ENCODE assay signal across 8 cellular contexts in genomic region chr6:17705428-17705777, GRCh38. TPM values are rescaled to one million over a fixed set of nuclear protein-coding genes. Genes with fewer than 3 reads are reported as not detected.
DNase-seq lines count a peak whose midpoint lies in the region; ATAC-seq and TF ChIP-seq lines count a peak whose summit lies in the region.

No MANE protein-coding gene starts in this region.

- DNase-seq in CD4-positive, CD25-positive, alpha-beta regulatory T cell: no peak
- DNase-seq in GM20000 (ENCODE audit: low spot score): peak; percentile 48
- DNase-seq in NCI-H2029 (lab: John Stamatoyannopoulos, UW): peak; percentile 54
- peak; percentile 75 for DNase-seq in astrocyte of the spinal cord (ENCODE audit: low read depth, low spot score)
- no peak for DNase-seq in spleen
- DNase-seq in putamen (ENCODE audit: low spot score): no peak
- no peak for DNase-seq in activated CD4-positive, CD25-positive, alpha-beta regulatory T cell (lab: John Stamatoyannopoulos, UW)

- peak overlapping the region; percentile 98 for H3K9ac ChIP-seq in iPS-20b (ENCODE audit: low read depth, low read length)

- peaks cover 0 to 2% (median 0%) of the 10 kb centered on the region in 7 donors for H3K9me3 Mint-ChIP-seq in CD4-positive, CD25-positive, alpha-beta regulatory T cell

- peak overlapping the region; percentile 92 to 96 (median 95) for H3K4me3 Mint-ChIP-seq in CD4-positive, CD25-positive, alpha-beta regulatory T cell

- H3K27ac ChIP-seq in CD4-positive, CD25-positive, alpha-beta regulatory T cell (ENCODE audit: insufficient read depth, low read length, poor library complexity, severe bottlenecking): peak overlapping the region; percentile 99
- peak overlapping the region; percentile 93 for H3K27ac ChIP-seq in iPS-20b (ENCODE audit: low read length)
- H3K27ac ChIP-seq in spleen: peak overlapping the region; percentile 90 to 100 (median 100)

- H3K4me1 Mint-ChIP-seq in CD4-positive, CD25-positive, alpha-beta regulatory T cell: peaks cover 15 to 62% (median 41%) of the 10 kb centered on the region in 4 donors

- ATAC-seq in CD4-positive, CD25-positive, alpha-beta regulatory T cell (ENCODE audit: low read depth in 2 of 2): no peak

- no peak for TF ChIP-seq POLR2A in spleen (IDR thresholded peaks at IDR 0.05)

- no peaks in the 10 kb centered on the region for H3K27me3 ChIP-seq in CD4-positive, CD25-positive, alpha-beta regulatory T cell (ENCODE audit: control insufficient read depth, insufficient read depth, low read length)
- no peaks in the 10 kb centered on the region for H3K27me3 ChIP-seq in iPS-20b (ENCODE audit: insufficient read depth, low read length)
- H3K27me3 ChIP-seq in spleen (replicated peaks in 1 of 7): no peaks in the 10 kb centered on the region

- H3K36me3 Mint-ChIP-seq in CD4-positive, CD25-positive, alpha-beta regulatory T cell: no peaks in the 10 kb centered on the region

- no peaks in the 10 kb centered on the region for H3K9me3 ChIP-seq in CD4-positive, CD25-positive, alpha-beta regulatory T cell (ENCODE audit: control insufficient read depth in 2 of 2, low read length in 2 of 2)
- H3K9me3 ChIP-seq in iPS-20b (ENCODE audit: insufficient read depth, low read depth, low read length): no peaks in the 10 kb centered on the region
- H3K9me3 ChIP-seq in spleen: no peaks in the 10 kb centered on the region

- 0 to 1% (median 0%) methylated on average over 10 of the region's 10 CpGs for WGBS in spleen, 5 donors

- peak overlapping the region; percentile 93 for H3K4me3 ChIP-seq in CD4-positive, CD25-positive, alpha-beta regulatory T cell (ENCODE audit: low read depth, low read length)
- H3K4me3 ChIP-seq in astrocyte of the spinal cord (ENCODE audit: low read depth, low read length) (peak overlapping the region; percentile 86), iPS-20b (ENCODE audit: low read length) (peak overlapping the region; percentile 96), spleen (peak overlapping the region; percentile 76 to 99 (median 88))

- peak overlapping the region; percentile 91 to 93 (median 93) for H3K27ac Mint-ChIP-seq in CD4-positive, CD25-positive, alpha-beta regulatory T cell

- intact Hi-C loops in spleen (cut with DNase I; ENCODE audit: low total_unique reads): loop anchor here (10.0 kb wide), 1 partner anchor 101 kb away; the partner anchor contains the start of gene FAM8A1

- no peaks in the 10 kb centered on the region for H3K36me3 ChIP-seq in CD4-positive, CD25-positive, alpha-beta regulatory T cell (ENCODE audit: control insufficient read depth, insufficient read depth, low read length)
- H3K36me3 ChIP-seq in iPS-20b (ENCODE audit: insufficient read depth, low read depth, low read length) (no peaks in the 10 kb centered on the region), spleen (no peaks in the 10 kb centered on the region)

- H3K27me3 Mint-ChIP-seq in CD4-positive, CD25-positive, alpha-beta regulatory T cell: no peaks in the 10 kb centered on the region

- H3K4me1 ChIP-seq in CD4-positive, CD25-positive, alpha-beta regulatory T cell (ENCODE audit: control insufficient read depth, insufficient read depth, low read length, poor library complexity, severe bottlenecking): peaks cover 39% of the 10 kb centered on the region
- H3K4me1 ChIP-seq in iPS-20b (ENCODE audit: insufficient read depth, low read length): peaks cover 10% of the 10 kb centered on the region
- H3K4me1 ChIP-seq in spleen: peaks cover 27 to 66% (median 56%) of the 10 kb centered on the region in 6 donors

- in situ Hi-C loops in astrocyte of the spinal cord (cut with HindIII; ENCODE audit: low sequenced_read_pairs): no loop called here

- TF ChIP-seq CTCF in GM20000 (IDR thresholded peaks at IDR 0.05; ENCODE audit: extremely low read depth, missing control alignments) (no peak), astrocyte of the spinal cord (IDR thresholded peaks at IDR 0.05; ENCODE audit: low read depth, low read length) (no peak), spleen (IDR thresholded peaks at IDR 0.05 in 8 of 11, conservative IDR thresholded peaks at IDR 0.05 in 3 of 11) (no peak)

RNA-seq across cellular contexts. Expression of gene NUP153, which starts 1.3 kb away (rescaled TPM):
- 64.5 TPM for total RNA-seq in CD4-positive, CD25-positive, alpha-beta regulatory T cell
- polyA plus RNA-seq in CD4-positive, CD25-positive, alpha-beta regulatory T cell: 1 to 10 TPM; 4.2 to 4.9 (median 4.4) TPM
- 10 to 100 TPM; 42.5 to 51.5 (median 48.8) TPM for total RNA-seq in spleen
- 10 to 100 TPM in 2 of 3 donors, 1 to 10 TPM in 1; 8.9 to 11.7 (median 11.3) TPM for polyA plus RNA-seq in spleen

Comparison
In these comparisons a context has a peak if more than half of its experiments do, and no peak if none do; other contexts are left out.
1. DNase-seq: peak in GM20000 (single experiment), NCI-H2029 (single experiment) and astrocyte of the spinal cord (single experiment); none in CD4-positive, CD25-positive, alpha-beta regulatory T cell (0 of 3), spleen (single experiment), putamen (single experiment) and activated CD4-positive, CD25-positive, alpha-beta regulatory T cell (0 of 4).
2. Peak in every context shown above with its lines, with median percentiles within 50 percentile points of each other: H3K27ac ChIP-seq and H3K4me3 ChIP-seq.